In the genomic region with DNA sequence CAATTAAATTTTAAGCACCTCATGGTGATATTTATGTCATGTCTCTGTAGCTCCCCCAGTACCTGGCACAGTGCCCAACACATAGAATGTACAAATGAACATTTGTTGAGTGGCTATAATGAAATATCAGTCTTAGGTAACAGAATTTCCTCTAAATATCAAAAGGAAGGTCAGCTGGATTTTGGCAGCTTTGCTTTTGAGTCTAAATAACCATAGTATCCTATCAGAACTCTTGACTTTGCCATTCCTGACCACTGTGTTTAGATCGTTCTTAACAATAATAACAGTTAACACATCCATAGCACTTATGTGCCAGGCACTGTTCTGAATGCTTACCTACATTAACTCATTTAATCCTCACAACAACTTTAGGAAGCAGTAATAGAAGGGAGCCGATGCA, we compare ENCODE assay signal across 22 cellular contexts. TPM values are rescaled to one million over a fixed set of nuclear protein-coding genes. Genes with fewer than 3 reads are reported as not detected.
DNase-seq lines count a peak whose midpoint lies in the region; ATAC-seq and TF ChIP-seq lines count a peak whose summit lies in the region.
"Had no signal": no experiment of that assay in that cellular context is flagged by ENCODE, and none has a peak within 500 bp of the region (broad histone marks: within the 10 kb centered on the region; RNA-seq: fewer than 3 reads in every experiment).

No MANE protein-coding gene starts in this region.

- H3K4me2 ChIP-seq in OCI-LY7 (ENCODE audit: low read length) = peak overlapping the region; percentile 7; the same call in 1 of the 2 replicates
- no peak overlapping the region for H3K4me2 ChIP-seq in MM.1S (ENCODE audit: low read depth, low read length)
- H3K4me2 ChIP-seq: A549 had no signal

- no peaks in the 10 kb centered on the region for H3K9me3 Mint-ChIP-seq in activated T-cell treated with anti-CD3 and anti-CD28 coated beads, Interleukin-2, amount 50 U/mL, for 24 hours
- peaks cover 0 to 4% (median 1%) of the 10 kb centered on the region in 5 experiments for H3K9me3 Mint-ChIP-seq in brain
- H3K9me3 Mint-ChIP-seq: central memory CD8-positive, alpha-beta T cell had no signal

- POLR2A ChIA-PET in OCI-LY7 (lab: Charles Lee) = interaction anchor here (0.6 to 3.9 kb wide), 16 partner anchors 8 to 1655 kb away, joined by 3 to 13 read pairs (median 4); partner anchors contain the start of gene TMEM123

- H2AFZ ChIP-seq in OCI-LY7 (ENCODE audit: low read length) = no peak overlapping the region
- H2AFZ ChIP-seq in MM.1S (ENCODE audit: low read length) = no peak overlapping the region

- H3K9me3 ChIP-seq in OCI-LY7 (ENCODE audit: low read length) (no peaks in the 10 kb centered on the region), MM.1S (replicated peaks; ENCODE audit: insufficient read depth, low read length) (no peaks in the 10 kb centered on the region)
- H3K9me3 ChIP-seq: A549, BE2C, esophagus muscularis mucosa, gastrocnemius medialis, ovary, uterus had no signal

- peaks cover 15% of the 10 kb centered on the region; the same call in 1 of the 2 replicates for H4K20me1 ChIP-seq in OCI-LY7 (ENCODE audit: insufficient read depth, low read length)
- no peaks in the 10 kb centered on the region for H4K20me1 ChIP-seq in MM.1S (ENCODE audit: insufficient read depth, low read length)

- no peaks in the 10 kb centered on the region for H3K27me3 ChIP-seq in MM.1S (replicated peaks; ENCODE audit: insufficient read depth, low read length)
- H3K27me3 ChIP-seq: BE2C, esophagus muscularis mucosa, gastrocnemius medialis, ovary, uterus had no signal

- BruUV-seq in OCI-LY7 (replicated peaks; lab: Mats Ljungman, UMichigan) = TSS peak; percentile 14

- H3K27ac ChIP-seq in OCI-LY7 (ENCODE audit: low read depth, low read length, poor library complexity, severe bottlenecking) = no peak overlapping the region
- H3K27ac ChIP-seq in MM.1S (ENCODE audit: low read length) = no peak overlapping the region
- H3K27ac ChIP-seq: A549, esophagus muscularis mucosa, gastrocnemius medialis, ovary, uterus had no signal

- no peak for DNase-seq in activated T-cell treated with anti-CD3 and anti-CD28 coated beads, Interleukin-2, amount 50 U/mL, for 24 hours
- no peak for DNase-seq in activated T-cell treated with anti-CD3 and anti-CD28 coated beads, Interleukin-2, amount 50 U/mL, for 48 hours
- no peak for DNase-seq in OCI-LY7 (ENCODE audit: low spot score)
- DNase-seq in superior temporal gyrus (ENCODE audit: extremely low spot score) = peak; percentile 70
- DNase-seq in MM.1S = no peak
- no peak for DNase-seq in activated effector memory CD4-positive, alpha-beta T cell treated with anti-CD3 and anti-CD28 coated beads, Interleukin-2, amount 50 U/mL, for 16 hours
- DNase-seq in omental fat pad (ENCODE audit: low spot score) = no peak
- DNase-seq: activated CD8-positive, alpha-beta memory T cell treated with anti-CD3 and anti-CD28 coated beads for 24 hours; BE2C; effector memory CD4-positive, alpha-beta T cell; gastrocnemius medialis; NCI-H2029; ovary; stimulated activated CD4-positive, alpha-beta T cell treated with anti-CD3 and anti-CD28 coated beads, Interleukin-15, amount 100 ng/mL, for 24 hours; uterus had no signal

- H3K9me2 ChIP-seq in OCI-LY7 (ENCODE audit: insufficient read depth, low read length) = no peaks in the 10 kb centered on the region
- H3K9me2 ChIP-seq in MM.1S (replicated peaks; ENCODE audit: insufficient read depth, low read length) = no peaks in the 10 kb centered on the region

- H3K27ac Mint-ChIP-seq in activated T-cell treated with anti-CD3 and anti-CD28 coated beads, Interleukin-2, amount 50 U/mL, for 24 hours = peak overlapping the region; percentile 50
- H3K27ac Mint-ChIP-seq in brain = peak overlapping the region in 3 of 5 experiments; percentile 4 to 92 (median 67)

- ATAC-seq in omental fat pad (ENCODE audit: low FRiP score) = no peak
- ATAC-seq: A549; activated CD4-positive, CD25-positive, alpha-beta regulatory T cell treated with anti-CD3 and anti-CD28 coated beads, Interleukin-2, amount 50 U/mL, for 24 hours; gastrocnemius medialis; HCT116; sciatic nerve had no signal

- CTCF ChIA-PET in OCI-LY7 (lab: Charles Lee; ENCODE audit: unreplicated experiment) = interaction anchor here (1.0 kb wide), 1 partner anchor 17 kb away, joined by 3 read pairs; no protein-coding TSS in a partner anchor

- H3K4me1 ChIP-seq in OCI-LY7 (ENCODE audit: insufficient read depth, low read length, poor library complexity, severe bottlenecking) = peaks cover 100% of the 10 kb centered on the region
- H3K4me1 ChIP-seq in MM.1S (ENCODE audit: low read length) = peaks cover 12% of the 10 kb centered on the region; the same call in 1 of the 2 replicates

- no peaks in the 10 kb centered on the region for H3K27me3 Mint-ChIP-seq in activated T-cell treated with anti-CD3 and anti-CD28 coated beads, Interleukin-2, amount 50 U/mL, for 24 hours
- no peaks in the 10 kb centered on the region for H3K27me3 Mint-ChIP-seq in brain
- H3K27me3 Mint-ChIP-seq: central memory CD8-positive, alpha-beta T cell had no signal

- intact Hi-C loops in OCI-LY7 (cut with micrococcal nuclease; ENCODE audit: unreplicated experiment) = no loop called here

- H3K36me3 Mint-ChIP-seq in activated T-cell treated with anti-CD3 and anti-CD28 coated beads, Interleukin-2, amount 50 U/mL, for 24 hours (ENCODE audit: low read depth) = peaks cover 65% of the 10 kb centered on the region
- H3K36me3 Mint-ChIP-seq in brain = peaks cover 24% of the 10 kb centered on the region

- H3K36me3 ChIP-seq in OCI-LY7 (ENCODE audit: insufficient read depth, low read length) (peaks cover 62% of the 10 kb centered on the region), MM.1S (replicated peaks; ENCODE audit: insufficient read depth, low read length) (no peaks in the 10 kb centered on the region)
- H3K36me3 ChIP-seq: esophagus muscularis mucosa, gastrocnemius medialis, ovary, uterus had no signal

- H3K4me3 ChIP-seq in OCI-LY7 (ENCODE audit: low read depth, low read length, poor library complexity, severe bottlenecking) = no peak overlapping the region
- H3K4me3 ChIP-seq in MM.1S (ENCODE audit: low read length) = no peak overlapping the region
- H3K4me3 ChIP-seq: A549, esophagus muscularis mucosa, gastrocnemius medialis, ovary, uterus had no signal

- peaks cover 4% of the 10 kb centered on the region; the same call in 1 of the 2 replicates for H3F3A ChIP-seq in MM.1S (ENCODE audit: insufficient read depth, low read length)

- H3K79me2 ChIP-seq in OCI-LY7 (ENCODE audit: insufficient read depth, low read depth, low read length) = peaks cover 87% of the 10 kb centered on the region
- peaks cover 85% of the 10 kb centered on the region for H3K79me2 ChIP-seq in MM.1S (ENCODE audit: low read length)

- TF ChIP-seq CTCF in OCI-LY7 (conservative IDR thresholded peaks at IDR 0.05; ENCODE audit: low read length) (no peak), brain (conservative IDR thresholded peaks at IDR 0.05) (no peak), MM.1S (IDR thresholded peaks at IDR 0.05; ENCODE audit: low read length) (no peak), omental fat pad (IDR thresholded peaks at IDR 0.05) (no peak)

- no peak overlapping the region for H3K9ac ChIP-seq in MM.1S (ENCODE audit: low read length)

- no peak overlapping the region for H3K4me3 Mint-ChIP-seq in activated T-cell treated with anti-CD3 and anti-CD28 coated beads, Interleukin-2, amount 50 U/mL, for 24 hours
- H3K4me3 Mint-ChIP-seq in brain = no peak overlapping the region
- H3K4me3 Mint-ChIP-seq: central memory CD8-positive, alpha-beta T cell had no signal

- H3K4me1 Mint-ChIP-seq in activated T-cell treated with anti-CD3 and anti-CD28 coated beads, Interleukin-2, amount 50 U/mL, for 24 hours (ENCODE audit: low read depth) = peaks cover 85% of the 10 kb centered on the region
- H3K4me1 Mint-ChIP-seq in brain = peaks cover 90% of the 10 kb centered on the region

RNA-seq across cellular contexts. Expression of gene TMEM123, which starts 26.6 kb away (rescaled TPM):
- total RNA-seq in OCI-LY7 (2014; rRNA removed; shearing (Covaris generic)) = 83.3 and 127 TPM in 2 replicates
- 232 and 261 TPM in 2 replicates for total RNA-seq in OCI-LY7 (2022)
- polyA plus RNA-seq in brain (ENCODE audit: insufficient read depth, low read depth, low replicate concordance) = 70.0 TPM
- 100 to 1,000 TPM in 2 of 4 donors, 10 to 100 TPM in 2; 81.8 to 109 (median 98.8) TPM for total RNA-seq in omental fat pad
